ENCODE assay signal across 8 cellular contexts in genomic region chr1:1324084-1324523, GRCh38. TPM values are rescaled to one million over a fixed set of nuclear protein-coding genes. Genes with fewer than 3 reads are reported as not detected.
A peak's percentile ranks its signal among the peaks of the same experiment; 100 is the strongest.
DNase-seq lines count a peak whose midpoint lies in the region; ATAC-seq and TF ChIP-seq lines count a peak whose summit lies in the region.

No MANE protein-coding gene starts in this region.

- intact Hi-C loops in breast epithelium (cut with DNase I; ENCODE audit: low total_unique reads) = no loop called here

- peaks cover 5 to 8% of the 10 kb centered on the region in 2 donors for H3K36me3 Mint-ChIP-seq in activated T-cell treated with anti-CD3 and anti-CD28 coated beads, Interleukin-2, amount 50 U/mL, for 72 hours (ENCODE audit: insufficient read depth in 2 of 2)
- no peaks in the 10 kb centered on the region for H3K36me3 Mint-ChIP-seq in naive B cell

- ATAC-seq in activated T-cell treated with anti-CD3 and anti-CD28 coated beads, Interleukin-2, amount 50 U/mL, for 72 hours (replicated peaks in 1 of 2) = no peak
- ATAC-seq in HG03378 (IDR thresholded peaks at IDR 0.05; ENCODE audit: unreplicated experiment) (peak; percentile 21), naive B cell (ENCODE audit: low read depth in 2 of 2) (peak; percentile 29 to 34)

- no peaks in the 10 kb centered on the region for H3K9me3 ChIP-seq in breast epithelium

- peak overlapping the region; percentile 96 to 100 (median 98) for H3K4me3 ChIP-seq in breast epithelium

- CTCF ChIA-PET in GM10248 (lab: Yijun Ruan, JAX) = no interaction called here

- TF ChIP-seq CTCF in breast epithelium (IDR thresholded peaks at IDR 0.05) = no peak
- TF ChIP-seq CTCF in GM10248 (IDR thresholded peaks at IDR 0.05; ENCODE audit: control extremely low read depth, extremely low read depth, low read depth, missing control alignments) = no peak

- H3K27ac ChIP-seq in breast epithelium = peak overlapping the region; percentile 91 to 93

- H3K27ac Mint-ChIP-seq in activated T-cell treated with anti-CD3 and anti-CD28 coated beads, Interleukin-2, amount 50 U/mL, for 72 hours = peak overlapping the region; percentile 68
- peak overlapping the region in 1 of 6 donors; percentile 89 for H3K27ac Mint-ChIP-seq in naive B cell

- POLR2A ChIA-PET in GM10248 (lab: Yijun Ruan, JAX) = interaction anchor here (0.7 kb wide), 1 partner anchor 73 kb away, joined by 3 read pairs; no protein-coding TSS in a partner anchor

- H3K9me3 Mint-ChIP-seq in activated T-cell treated with anti-CD3 and anti-CD28 coated beads, Interleukin-2, amount 50 U/mL, for 72 hours = no peaks in the 10 kb centered on the region
- no peaks in the 10 kb centered on the region for H3K9me3 Mint-ChIP-seq in naive B cell

- H3K36me3 ChIP-seq in breast epithelium = no peaks in the 10 kb centered on the region

- peaks cover 10 to 17% of the 10 kb centered on the region in 2 donors for H3K4me1 ChIP-seq in breast epithelium

- no peaks in the 10 kb centered on the region for H3K27me3 Mint-ChIP-seq in activated T-cell treated with anti-CD3 and anti-CD28 coated beads, Interleukin-2, amount 50 U/mL, for 72 hours (ENCODE audit: low read depth)
- no peaks in the 10 kb centered on the region for H3K27me3 Mint-ChIP-seq in naive B cell

- H3K4me3 Mint-ChIP-seq in activated T-cell treated with anti-CD3 and anti-CD28 coated beads, Interleukin-2, amount 50 U/mL, for 72 hours = peak overlapping the region; percentile 85
- peak overlapping the region in 7 of 8 donors; percentile 45 to 96 (median 89) for H3K4me3 Mint-ChIP-seq in naive B cell

- no peak for DNase-seq in activated T-cell treated with anti-CD3 and anti-CD28 coated beads, Interleukin-2, amount 50 U/mL, for 72 hours
- no peak for DNase-seq in activated T-cell treated with anti-CD3 and anti-CD28 coated beads for 4 hours
- no peak for DNase-seq in breast epithelium (ENCODE audit: low spot score in 2 of 2)
- DNase-seq in naive B cell = no peak
- no peak for DNase-seq in 8988T
- DNase-seq in GM10248 (ENCODE audit: extremely low spot score) = no peak
- DNase-seq in SIG-M5 (lab: John Stamatoyannopoulos, UW) = no peak

- TF ChIP-seq POLR2A in breast epithelium (IDR thresholded peaks at IDR 0.05) = no peak

- peaks cover 32% of the 10 kb centered on the region for H3K4me1 Mint-ChIP-seq in activated T-cell treated with anti-CD3 and anti-CD28 coated beads, Interleukin-2, amount 50 U/mL, for 72 hours (ENCODE audit: low read depth)
- peaks cover 19 to 47% (median 29%) of the 10 kb centered on the region in 3 donors for H3K4me1 Mint-ChIP-seq in naive B cell

- H3K27me3 ChIP-seq in breast epithelium = no peaks in the 10 kb centered on the region

RNA-seq across cellular contexts. Expression of gene INTS11, which starts 0.4 kb away (rescaled TPM):
- 100 to 1,000 TPM; 108 to 131 TPM for total RNA-seq in activated T-cell treated with anti-CD3 and anti-CD28 coated beads, Interleukin-2, amount 50 U/mL, for 72 hours
- total RNA-seq in breast epithelium = 100 to 1,000 TPM in 2 of 3 donors, 10 to 100 TPM in 1; 68.6 to 125 (median 119) TPM
- polyA plus RNA-seq in naive B cell (ENCODE audit: low read depth in 6 of 6) = 10 to 100 TPM; 45.9 to 61.5 (median 54.3) TPM

RNA-seq across cellular contexts. Expression of gene CPTP, which starts 0.5 kb away (rescaled TPM):
- total RNA-seq in activated T-cell treated with anti-CD3 and anti-CD28 coated beads, Interleukin-2, amount 50 U/mL, for 72 hours = 10 to 100 TPM; 18.0 to 22.8 TPM
- total RNA-seq in breast epithelium = 10 to 100 TPM in 2 of 3 donors, 1 to 10 TPM in 1; 9.0 to 16.4 (median 13.4) TPM
- polyA plus RNA-seq in naive B cell (ENCODE audit: low read depth in 6 of 6) = 10 to 100 TPM in 3 of 6 donors, 1 to 10 TPM in 3; 7.9 to 16.9 (median 10.7) TPM

RNA-seq across cellular contexts. Expression of gene TAS1R3, which starts 7.0 kb away (rescaled TPM):
- total RNA-seq in activated T-cell treated with anti-CD3 and anti-CD28 coated beads, Interleukin-2, amount 50 U/mL, for 72 hours = under 1 TPM; 0.91 to 0.95 TPM
- under 1 TPM in 2 of 3 donors, not detected in 1; 0.16 to 0.33 TPM for total RNA-seq in breast epithelium
- under 1 TPM in 3 of 6 donors, not detected in 3; 0.28 to 0.44 (median 0.31) TPM for polyA plus RNA-seq in naive B cell (ENCODE audit: low read depth in 6 of 6)

RNA-seq across cellular contexts. Expression of gene PUSL1, which starts 15.7 kb away (rescaled TPM):
- 10 to 100 TPM; 11.0 to 11.9 TPM for total RNA-seq in activated T-cell treated with anti-CD3 and anti-CD28 coated beads, Interleukin-2, amount 50 U/mL, for 72 hours
- 10 to 100 TPM; 16.0 to 27.5 (median 22.0) TPM for total RNA-seq in breast epithelium
- 10 to 100 TPM in 5 of 6 donors, 1 to 10 TPM in 1; 7.2 to 17.2 (median 11.9) TPM for polyA plus RNA-seq in naive B cell (ENCODE audit: low read depth in 6 of 6)

RNA-seq across cellular contexts. Expression of gene ACAP3, which starts 16.4 kb away (rescaled TPM):
- total RNA-seq in activated T-cell treated with anti-CD3 and anti-CD28 coated beads, Interleukin-2, amount 50 U/mL, for 72 hours = 10 to 100 TPM; 28.6 to 37.9 TPM
- total RNA-seq in breast epithelium = 10 to 100 TPM; 19.7 to 33.4 (median 26.9) TPM
- polyA plus RNA-seq in naive B cell (ENCODE audit: low read depth in 6 of 6) = 1 to 10 TPM; 1.9 to 7.2 (median 3.1) TPM

Comparison
In these comparisons a context has a peak if more than half of its experiments do, and no peak if none do; other contexts are left out.
1. ATAC-seq: peak in HG03378 (single experiment) and naive B cell (2 of 2); none in activated T-cell treated with anti-CD3 and anti-CD28 coated beads, Interleukin-2, amount 50 U/mL, for 72 hours (0 of 2).